8 cellular contexts compared by ENCODE assay signal in the genomic region with DNA sequence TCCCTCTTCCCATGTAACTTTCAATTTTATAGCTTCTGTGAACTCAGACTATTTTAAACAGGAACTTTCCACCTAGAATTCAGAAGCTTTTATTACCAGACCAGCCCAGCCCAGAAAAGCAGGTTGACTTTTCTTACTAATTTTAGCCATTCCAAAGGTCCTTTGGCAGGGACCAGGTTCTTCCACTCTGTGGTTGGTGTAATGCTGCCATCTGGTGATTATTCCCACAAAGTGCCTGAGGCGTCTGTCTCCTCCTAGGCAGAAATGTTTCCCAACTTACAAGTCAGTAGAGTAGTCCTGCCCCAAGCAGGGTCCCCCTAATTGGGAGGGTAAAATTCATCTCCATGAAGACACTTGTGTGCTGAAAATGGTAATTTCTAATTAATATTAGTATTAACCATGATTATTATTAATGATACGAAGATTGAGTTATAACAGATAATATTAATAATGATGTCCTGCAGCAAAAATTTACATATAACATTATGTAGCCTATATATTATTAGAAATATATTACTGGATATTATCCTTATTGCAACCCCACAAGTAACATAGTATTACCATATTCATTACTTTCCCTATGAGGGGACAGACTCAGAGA. TPM values are rescaled to one million over a fixed set of nuclear protein-coding genes. Genes with fewer than 3 reads are reported as not detected.
DNase-seq lines count a peak whose midpoint lies in the region; ATAC-seq and TF ChIP-seq lines count a peak whose summit lies in the region.

No MANE protein-coding gene starts in this region.

- H3K27me3 ChIP-seq in IMR-90 (ENCODE audit: control insufficient read depth, insufficient read depth, low read length) (no peaks in the 10 kb centered on the region), mesenchymal stem cell (ENCODE audit: control insufficient read depth in 1 of 2, insufficient read depth in 1 of 2, low read length in 2 of 2) (peaks cover 0 to 5% of the 10 kb centered on the region in 2 experiments)

- no peak overlapping the region for H2AK9ac ChIP-seq in IMR-90 (replicated peaks; ENCODE audit: low read depth, low read length, poor library complexity)

- H4K91ac ChIP-seq in IMR-90 (ENCODE audit: insufficient read depth, low read depth, low read length) (no peak overlapping the region), mesenchymal stem cell (ENCODE audit: low read length) (no peak overlapping the region)

- H4K8ac ChIP-seq in IMR-90 (ENCODE audit: low read depth in 2 of 2, low read length in 2 of 2) (no peak overlapping the region), mesenchymal stem cell (ENCODE audit: low read length) (no peak overlapping the region)

- TF ChIP-seq CTCF in IMR-90 (conservative IDR thresholded peaks at IDR 0.05; ENCODE audit: low read depth, low read length), result peak; percentile 54

- POLR2A ChIA-PET in IMR-90 (lab: Charles Lee; ENCODE audit: unreplicated experiment), result no interaction called here

- H2BK120ac ChIP-seq in IMR-90 (ENCODE audit: low read depth, low read length), result no peak overlapping the region
- H2BK120ac ChIP-seq in mesenchymal stem cell (ENCODE audit: low read depth, low read length), result no peak overlapping the region

- no peak overlapping the region for H2AFZ ChIP-seq in IMR-90 (replicated peaks; ENCODE audit: low read length, poor library complexity)
- no peak overlapping the region for H2AFZ ChIP-seq in mesenchymal stem cell (ENCODE audit: low read depth, low read length)

- H3K4me3 ChIP-seq in IMR-90 (ENCODE audit: insufficient read depth, low read depth, low read length) (no peak overlapping the region), mesenchymal stem cell (ENCODE audit: insufficient read depth in 1 of 2, low read depth in 1 of 2, low read length in 2 of 2) (no peak overlapping the region)

- ATAC-seq in IMR-90 (ENCODE audit: low read depth) (peak; percentile 77), GM18520 (IDR thresholded peaks at IDR 0.05; ENCODE audit: unreplicated experiment) (no peak), HG02588 (IDR thresholded peaks at IDR 0.05; ENCODE audit: unreplicated experiment) (no peak)

- TF ChIP-seq RAD21 in IMR-90 (IDR thresholded peaks at IDR 0.05; ENCODE audit: low read length), result peak; percentile 58

- DNase-seq in D341Med (ENCODE audit: low spot score) (peak; percentile 64), IMR-90 (peak; percentile 39), NOMO-1 treated with dmso at 0.1 percent for 144 hours (lab: John Stamatoyannopoulos, UW; ENCODE audit: unreplicated experiment) (peak; percentile 17), ecto neural progenitor cell (ENCODE audit: low spot score) (peak; percentile 74), mesenchymal stem cell (peak; percentile 49), NCI-H187 treated with DMSO at 0.1 percent for 48 hours (lab: John Stamatoyannopoulos, UW) (no peak)

- no peak overlapping the region for H2BK20ac ChIP-seq in IMR-90 (ENCODE audit: low read depth, low read length)

- H3K36me3 ChIP-seq in IMR-90 (ENCODE audit: control insufficient read depth, insufficient read depth, low read length) (no peaks in the 10 kb centered on the region), mesenchymal stem cell (ENCODE audit: control insufficient read depth in 1 of 2, insufficient read depth in 2 of 2, low read depth in 1 of 2, low read length in 2 of 2) (no peaks in the 10 kb centered on the region)

- H3K27ac ChIP-seq in IMR-90 (ENCODE audit: insufficient read depth, low read length) (no peak overlapping the region), mesenchymal stem cell (ENCODE audit: low read length, poor library complexity, severe bottlenecking) (no peak overlapping the region)

- H3K9me1 ChIP-seq in IMR-90 (ENCODE audit: insufficient read depth, low read length), result no peaks in the 10 kb centered on the region

- no peak overlapping the region for H3K56ac ChIP-seq in IMR-90 (ENCODE audit: extremely low read depth, insufficient read depth, low read length)

- CTCF ChIA-PET in IMR-90 (lab: Yijun Ruan, JAX), result interaction anchor here (1.0 kb wide), 1 partner anchor 11 kb away, joined by 4 read pairs; no protein-coding TSS in a partner anchor

- no peak overlapping the region for H3K4me2 ChIP-seq in IMR-90 (ENCODE audit: low read depth, low read length)
- no peak overlapping the region for H3K4me2 ChIP-seq in mesenchymal stem cell (ENCODE audit: low read length, poor library complexity, severe bottlenecking)

- no CpG with 5 or more reads among the region's 2 CpGs for WGBS in IMR-90 (ENCODE audit: extremely low coverage in 2 of 2, insufficient read length in 1 of 2), 2 experiments
- no CpG with 5 or more reads among the region's 2 CpGs for WGBS in mesenchymal stem cell

- no peaks in the 10 kb centered on the region for H4K20me1 ChIP-seq in IMR-90 (ENCODE audit: insufficient read depth, low read length)

- no peak overlapping the region for H2AK5ac ChIP-seq in IMR-90 (ENCODE audit: low read depth, low read length)
- H2AK5ac ChIP-seq in mesenchymal stem cell (ENCODE audit: low read length, severe bottlenecking), result no peak overlapping the region

- no peak overlapping the region for H2BK12ac ChIP-seq in mesenchymal stem cell (ENCODE audit: low read length in 2 of 2)

- dilution Hi-C loops in IMR-90 (cut with HindIII; ENCODE audit: low sequenced_read_pairs, unreplicated experiment), result no loop called here

- no TSS peak for BruUV-seq in IMR-90 (replicated peaks; lab: Mats Ljungman, UMichigan)

- H3K4ac ChIP-seq in IMR-90 (ENCODE audit: low read depth, low read length) (no peak overlapping the region), mesenchymal stem cell (ENCODE audit: low read depth in 1 of 2, low read length in 2 of 2) (no peak overlapping the region)

- no peak overlapping the region for H2BK15ac ChIP-seq in IMR-90 (ENCODE audit: low read depth, low read length)
- H2BK15ac ChIP-seq in mesenchymal stem cell (ENCODE audit: low read depth, poor library complexity, severe bottlenecking), result no peak overlapping the region

- H3K9ac ChIP-seq in IMR-90 (ENCODE audit: low read depth, low read length) (no peak overlapping the region), mesenchymal stem cell (ENCODE audit: low read length) (no peak overlapping the region)

- H4K5ac ChIP-seq in IMR-90 (ENCODE audit: low read depth, low read length), result no peak overlapping the region

- H3K79me1 ChIP-seq in IMR-90 (ENCODE audit: low read depth in 1 of 2, low read length in 2 of 2) (no peaks in the 10 kb centered on the region), mesenchymal stem cell (replicated peaks; ENCODE audit: low read length, poor library complexity, severe bottlenecking) (no peaks in the 10 kb centered on the region)

- H3K14ac ChIP-seq in IMR-90 (replicated peaks; ENCODE audit: low read depth, low read length) (no peak overlapping the region), mesenchymal stem cell (ENCODE audit: low read length in 2 of 2) (no peak overlapping the region)

- in situ Hi-C loops in IMR-90 (cut with MboI; ENCODE audit: low sequenced_read_pairs), result no loop called here

- H3K23ac ChIP-seq in IMR-90 (ENCODE audit: low read depth, low read length) (no peak overlapping the region), mesenchymal stem cell (ENCODE audit: low read length in 2 of 2) (no peak overlapping the region)

- no peaks in the 10 kb centered on the region for H3K9me3 ChIP-seq in IMR-90 (ENCODE audit: control insufficient read depth, insufficient read depth, low read length)
- no peaks in the 10 kb centered on the region for H3K9me3 ChIP-seq in mesenchymal stem cell (ENCODE audit: control insufficient read depth, low read length)

- no peak for TF ChIP-seq POLR2A in IMR-90 (IDR thresholded peaks at IDR 0.05; ENCODE audit: low read depth, low read length)

- H3K18ac ChIP-seq in IMR-90 (ENCODE audit: low read depth, low read length), result no peak overlapping the region
- H3K18ac ChIP-seq in mesenchymal stem cell (ENCODE audit: low read depth in 1 of 2, low read length in 2 of 2), result no peak overlapping the region

- intact Hi-C loops in IMR-90 (cut with micrococcal nuclease), result loop anchor here (1.0 to 10.0 kb wide), 4 partner anchors 192 to 829 kb away; no protein-coding TSS in a partner anchor

- no peaks in the 10 kb centered on the region for H3K4me1 ChIP-seq in IMR-90 (ENCODE audit: control insufficient read depth, insufficient read depth, low read length)
- H3K4me1 ChIP-seq in mesenchymal stem cell (ENCODE audit: control insufficient read depth, insufficient read depth, low read depth, low read length), result no peaks in the 10 kb centered on the region

- H2BK5ac ChIP-seq in IMR-90 (ENCODE audit: low read depth, low read length, poor library complexity, severe bottlenecking) (no peak overlapping the region), mesenchymal stem cell (ENCODE audit: low read depth, low read length, poor library complexity, severe bottlenecking) (no peak overlapping the region)

TF ChIP-seq in IMR-90, 13 proteins besides CTCF, POLR2A, EP300 and RAD21:
- peak; percentile 55 for TF ChIP-seq SMC3 (IDR thresholded peaks at IDR 0.05; ENCODE audit: low read depth, low read length)
- no peak for TF ChIP-seq RFX5 (IDR thresholded peaks at IDR 0.05; ENCODE audit: low read depth, low read length)

RNA-seq across cellular contexts. Expression of a gene that starts 53.0 kb away (rescaled TPM):
- not detected in 2 replicates for total RNA-seq in IMR-90 (2012; rRNA removed)
- polyA plus RNA-seq in IMR-90 (2012; rRNA removed), result not detected in 2 replicates
- not detected in 2 replicates for polyA plus RNA-seq in IMR-90 (2012; cell fraction: cytosol; rRNA removed)
- not detected in 2 replicates for polyA plus RNA-seq in IMR-90 (2012; cell fraction: nucleus; rRNA removed; ENCODE audit: low replicate concordance)
- polyA plus RNA-seq in mesenchymal stem cell (2013, experiment 1 of 2), result not detected
- polyA plus RNA-seq in mesenchymal stem cell (2013, experiment 2 of 2), result not detected
